28 cellular contexts compared by ENCODE assay signal in genomic region chr11:114758627-114759026, GRCh38.
"Had no signal": no experiment of that assay in that cellular context is flagged by ENCODE, and none has a peak within 500 bp of the region (broad histone marks: within the 10 kb centered on the region; RNA-seq: fewer than 3 reads in every experiment).

No MANE protein-coding gene starts in this region.

- H3K4me3 ChIP-seq: neural progenitor cell, ovary, psoas muscle, right lobe of liver, sigmoid colon, suprapubic skin, testis, tibial artery, transverse colon, upper lobe of left lung, vagina had no signal

- H3K36me3 ChIP-seq: neural progenitor cell, ovary, right lobe of liver, sigmoid colon, suprapubic skin, tibial artery, transverse colon, upper lobe of left lung, vagina had no signal

- H3K9me3 Mint-ChIP-seq: nephron; neural progenitor cell; stimulated activated effector memory CD8-positive, alpha-beta T cell treated with anti-CD3 and anti-CD28 coated beads, Interleukin-12 subunit alpha, Interleukin-12 subunit beta, amount 100 ng/mL, for 72 hours; stimulated activated naive B cell treated with anti-CD40 and anti-IgM and Interleukin-4, amounts not matched to agents 10 μg/mL and 1 μg/mL and 100 μg/mL, for 72 hours; stimulated activated naive CD8-positive, alpha-beta T cell treated with anti-CD3 and anti-CD28 coated beads, Interleukin-15, Interleukin-2, amounts not matched to agents 100 ng/mL and 50 ng/mL, for 24 hours had no signal

- H3K4me1 ChIP-seq: neural progenitor cell, psoas muscle, right lobe of liver, sigmoid colon, testis, tibial artery, upper lobe of left lung, vagina had no signal

- H3K36me3 Mint-ChIP-seq: naive thymus-derived CD8-positive, alpha-beta T cell; neural progenitor cell; stimulated activated effector memory CD8-positive, alpha-beta T cell treated with anti-CD3 and anti-CD28 coated beads, Interleukin-12 subunit alpha, Interleukin-12 subunit beta, amount 100 ng/mL, for 72 hours; stimulated activated naive B cell treated with anti-CD40 and anti-IgM and Interleukin-4, amounts not matched to agents 10 μg/mL and 1 μg/mL and 100 μg/mL, for 72 hours had no signal

- H3K4me1 Mint-ChIP-seq: naive thymus-derived CD8-positive, alpha-beta T cell; nephron; stimulated activated effector memory CD8-positive, alpha-beta T cell treated with anti-CD3 and anti-CD28 coated beads, Interleukin-12 subunit alpha, Interleukin-12 subunit beta, amount 100 ng/mL, for 72 hours; stimulated activated naive B cell treated with anti-CD40 and anti-IgM and Interleukin-4, amounts not matched to agents 10 μg/mL and 1 μg/mL and 100 μg/mL, for 72 hours had no signal

- FAIRE-seq: small intestine had no signal

- H3K9me3 ChIP-seq: ovary, psoas muscle, right lobe of liver, sigmoid colon, suprapubic skin, testis, tibial artery, transverse colon, upper lobe of left lung, vagina had no signal

- H3K27ac ChIP-seq: neural progenitor cell, ovary, parathyroid adenoma, psoas muscle, right lobe of liver, sigmoid colon, suprapubic skin, testis, tibial artery, transverse colon, upper lobe of left lung, vagina had no signal

- H3K27ac Mint-ChIP-seq: naive thymus-derived CD8-positive, alpha-beta T cell; nephron; neural progenitor cell; progenitor cell of endocrine pancreas; stimulated activated effector memory CD8-positive, alpha-beta T cell treated with anti-CD3 and anti-CD28 coated beads, Interleukin-12 subunit alpha, Interleukin-12 subunit beta, amount 100 ng/mL, for 72 hours; stimulated activated naive B cell treated with anti-CD40 and anti-IgM and Interleukin-4, amounts not matched to agents 10 μg/mL and 1 μg/mL and 100 μg/mL, for 72 hours; stimulated activated naive CD8-positive, alpha-beta T cell treated with anti-CD3 and anti-CD28 coated beads, Interleukin-15, Interleukin-2, amounts not matched to agents 100 ng/mL and 50 ng/mL, for 24 hours had no signal

- H3K4me3 Mint-ChIP-seq: naive thymus-derived CD8-positive, alpha-beta T cell; nephron; neural progenitor cell; stimulated activated effector memory CD8-positive, alpha-beta T cell treated with anti-CD3 and anti-CD28 coated beads, Interleukin-12 subunit alpha, Interleukin-12 subunit beta, amount 100 ng/mL, for 72 hours; stimulated activated naive B cell treated with anti-CD40 and anti-IgM and Interleukin-4, amounts not matched to agents 10 μg/mL and 1 μg/mL and 100 μg/mL, for 72 hours; stimulated activated naive CD8-positive, alpha-beta T cell treated with anti-CD3 and anti-CD28 coated beads, Interleukin-15, Interleukin-2, amounts not matched to agents 100 ng/mL and 50 ng/mL, for 24 hours had no signal

- DNase-seq: naive thymus-derived CD8-positive, alpha-beta T cell; occipital lobe; ovary; posterior cingulate gyrus; psoas muscle; right cardiac atrium; right lobe of liver; sigmoid colon; small intestine; stimulated activated CD4-positive, alpha-beta T cell treated with anti-CD3 and anti-CD28 coated beads, Interleukin-15, amount 100 ng/mL, for 24 hours; stimulated activated CD4-positive, alpha-beta T cell treated with anti-CD3 and anti-CD28 coated beads, Interleukin-2, amount 100 ng/mL, for 24 hours; stimulated activated CD4-positive, alpha-beta T cell treated with anti-CD3 and anti-CD28 coated beads, Interleukin-2, amount 100 ng/mL, for 48 hours; stimulated activated CD4-positive, alpha-beta T cell treated with anti-CD3 and anti-CD28 coated beads, Interleukin-4, amount 100 ng/mL, for 24 hours; stimulated activated naive B cell treated with anti-CD40 and anti-IgM and Interleukin-4, amounts not matched to agents 10 μg/mL and 1 μg/mL and 100 μg/mL, for 72 hours; stimulated activated naive CD4-positive, alpha-beta T cell treated with Interleukin-2 at 50 U/mL for 16 hours; substantia nigra; testis; tibial artery; transverse colon; upper lobe of left lung had no signal

- ATAC-seq: naive thymus-derived CD8-positive, alpha-beta T cell; psoas muscle; right cardiac atrium; right lobe of liver; stimulated activated effector memory CD8-positive, alpha-beta T cell treated with anti-CD3 and anti-CD28 coated beads, Interleukin-12 subunit alpha, Interleukin-12 subunit beta, amount 100 ng/mL, for 72 hours; stimulated activated naive B cell treated with anti-CD40 and anti-IgM and Interleukin-4, amounts not matched to agents 10 μg/mL and 1 μg/mL and 100 μg/mL, for 72 hours had no signal

- H3K9ac ChIP-seq: neural progenitor cell, parathyroid adenoma had no signal
